31 cellular contexts compared by ENCODE assay signal in the genomic region with DNA sequence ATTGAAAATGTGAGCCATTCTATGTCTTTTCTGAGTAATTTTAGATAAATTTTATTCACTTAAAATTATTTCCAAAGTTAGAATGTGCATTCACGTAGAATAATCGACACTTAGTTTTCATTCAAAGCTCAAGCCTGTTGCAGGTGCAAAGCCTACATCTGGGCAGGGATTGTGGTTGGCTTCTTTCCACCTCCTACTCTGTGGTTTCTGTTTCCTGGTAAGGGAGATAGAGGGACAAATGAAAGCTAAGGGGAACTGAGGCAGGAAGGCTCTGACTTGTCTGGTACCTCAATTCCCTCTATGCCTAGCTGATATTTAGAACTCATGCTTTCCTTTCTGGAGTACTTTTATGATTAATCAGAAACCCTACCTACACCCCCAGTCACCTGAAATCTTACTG.
"Had no signal": no experiment of that assay in that cellular context is flagged by ENCODE, and none has a peak within 500 bp of the region (broad histone marks: within the 10 kb centered on the region; RNA-seq: fewer than 3 reads in every experiment).

No MANE protein-coding gene starts in this region.

- H3K4me3 ChIP-seq: ascending aorta, coronary artery, esophagus muscularis mucosa, gastroesophageal sphincter, heart right ventricle had no signal

- H3K27ac ChIP-seq: ascending aorta, brain microvascular endothelial cell, coronary artery, esophagus muscularis mucosa, gastroesophageal sphincter, heart right ventricle had no signal

- H3K9me3 Mint-ChIP-seq: activated CD4-positive, alpha-beta memory T cell treated with anti-CD3 and anti-CD28 coated beads for 36 hours; activated CD4-positive, alpha-beta T cell treated with anti-CD3 and anti-CD28 coated beads, Interleukin-2, amount 10 ng/mL, durations not matched to agents 24 days and 14 days; activated naive CD4-positive, alpha-beta T cell treated with anti-CD3 and anti-CD28 coated beads for 36 hours; activated naive CD4-positive, alpha-beta T cell treated with anti-CD3 and anti-CD28 coated beads, Interleukin-2, amount 50 U/mL, for 24 hours; activated naive CD8-positive, alpha-beta T cell treated with anti-CD3 and anti-CD28 coated beads for 36 hours; activated naive CD8-positive, alpha-beta T cell treated with anti-CD3 and anti-CD28 coated beads, Interleukin-2, amount 50 U/mL, for 24 hours; activated T-helper 1 cell treated with anti-CD3 and anti-CD28 coated beads, Interleukin-12 subunit alpha, Interleukin-12 subunit beta, Interleukin-2, Interleukin-4 antibody, amounts not matched to agents 30 ng/mL and 10 ng/mL and 1 ng/mL, durations not matched to agents 14 hours and 24 hours and 36 hours; activated T-helper 2 cell treated with anti-CD3 and anti-CD28 coated beads, Interferon-gamma antibody, Interleukin-2, Interleukin-4, amounts not matched to agents 10 μg/mL and 5 μg/mL and 100 μg/mL, durations not matched to agents 14 hours and 24 hours and 36 hours; central memory CD8-positive, alpha-beta T cell; effector memory CD8-positive, alpha-beta T cell had no signal

- DNase-seq: activated CD4-positive, alpha-beta memory T cell treated with anti-CD3 and anti-CD28 coated beads for 36 hours; activated CD4-positive, alpha-beta T cell treated with anti-CD3 and anti-CD28 coated beads for 36 hours; activated CD4-positive, alpha-beta T cell treated with anti-CD3 and anti-CD28 coated beads, Interleukin-2, amount 10 ng/mL, durations not matched to agents 24 days and 14 days; activated CD4-positive, CD25-positive, alpha-beta regulatory T cell; activated CD4-positive, CD25-positive, alpha-beta regulatory T cell treated with anti-CD3 and anti-CD28 coated beads, Interleukin-2, amount 50 U/mL, for 72 hours; activated CD8-positive, alpha-beta memory T cell treated with anti-CD3 and anti-CD28 coated beads, Interleukin-2, amount 10 ng/mL, durations not matched to agents 7 days and 5 days; activated CD8-positive, alpha-beta memory T cell treated with anti-CD3 and anti-CD28 coated beads, Interleukin-2, amount 50 U/mL, for 4 hours; activated CD8-positive, alpha-beta T cell treated with anti-CD3 and anti-CD28 coated beads, Interleukin-2, amount 10 ng/mL, durations not matched to agents 7 days and 5 days; activated effector memory CD4-positive, alpha-beta T cell treated with anti-CD3 and anti-CD28 coated beads, Interleukin-2, amount 50 U/mL, for 16 hours; activated naive CD4-positive, alpha-beta T cell treated with anti-CD3 and anti-CD28 coated beads for 36 hours; activated naive CD8-positive, alpha-beta T cell treated with anti-CD3 and anti-CD28 coated beads for 36 hours; activated naive CD8-positive, alpha-beta T cell treated with anti-CD3 and anti-CD28 coated beads, Interleukin-2, amount 50 U/mL, for 24 hours; activated T-cell treated with anti-CD3 and anti-CD28 coated beads, Interleukin-2, amount 50 U/mL, for 1 hour; activated T-cell treated with anti-CD3 and anti-CD28 coated beads, Interleukin-2, amount 50 U/mL, for 48 hours; brain microvascular endothelial cell; dermis blood vessel endothelial cell; effector CD4-positive, alpha-beta T cell; effector memory CD8-positive, alpha-beta T cell; erythroblast; foreskin melanocyte; heart right ventricle; T-helper 2 cell had no signal

- H3K4me3 Mint-ChIP-seq: activated CD4-positive, alpha-beta memory T cell treated with anti-CD3 and anti-CD28 coated beads for 36 hours; activated CD4-positive, alpha-beta T cell treated with anti-CD3 and anti-CD28 coated beads for 36 hours; activated CD4-positive, alpha-beta T cell treated with anti-CD3 and anti-CD28 coated beads, Interleukin-2, amount 10 ng/mL, durations not matched to agents 24 days and 14 days; activated CD8-positive, alpha-beta memory T cell treated with anti-CD3 and anti-CD28 coated beads, Interleukin-2, amount 10 ng/mL, durations not matched to agents 7 days and 5 days; activated CD8-positive, alpha-beta T cell treated with anti-CD3 and anti-CD28 coated beads, Interleukin-2, amount 10 ng/mL, durations not matched to agents 7 days and 5 days; activated naive CD4-positive, alpha-beta T cell treated with anti-CD3 and anti-CD28 coated beads for 36 hours; activated naive CD4-positive, alpha-beta T cell treated with anti-CD3 and anti-CD28 coated beads, Interleukin-2, amount 50 U/mL, for 24 hours; activated naive CD8-positive, alpha-beta T cell treated with anti-CD3 and anti-CD28 coated beads for 36 hours; activated naive CD8-positive, alpha-beta T cell treated with anti-CD3 and anti-CD28 coated beads, Interleukin-2, amount 50 U/mL, for 24 hours; activated T-helper 1 cell treated with anti-CD3 and anti-CD28 coated beads, Interleukin-12 subunit alpha, Interleukin-12 subunit beta, Interleukin-2, Interleukin-4 antibody, amounts not matched to agents 30 ng/mL and 10 ng/mL and 1 ng/mL, durations not matched to agents 14 hours and 24 hours and 36 hours; central memory CD8-positive, alpha-beta T cell; effector memory CD8-positive, alpha-beta T cell had no signal

- H3K4me1 Mint-ChIP-seq: activated CD4-positive, alpha-beta T cell treated with anti-CD3 and anti-CD28 coated beads for 36 hours; activated CD4-positive, alpha-beta T cell treated with anti-CD3 and anti-CD28 coated beads, Interleukin-2, amount 10 ng/mL, durations not matched to agents 24 days and 14 days; activated naive CD4-positive, alpha-beta T cell treated with anti-CD3 and anti-CD28 coated beads, Interleukin-2, amount 50 U/mL, for 24 hours; activated naive CD8-positive, alpha-beta T cell treated with anti-CD3 and anti-CD28 coated beads, Interleukin-2, amount 50 U/mL, for 24 hours; central memory CD8-positive, alpha-beta T cell had no signal

- H3K4me1 ChIP-seq: ascending aorta, esophagus muscularis mucosa, gastroesophageal sphincter, heart right ventricle had no signal

- H3K27me3 Mint-ChIP-seq: activated CD4-positive, alpha-beta T cell treated with anti-CD3 and anti-CD28 coated beads for 36 hours; activated CD4-positive, alpha-beta T cell treated with anti-CD3 and anti-CD28 coated beads, Interleukin-2, amount 10 ng/mL, durations not matched to agents 24 days and 14 days; activated CD8-positive, alpha-beta memory T cell treated with anti-CD3 and anti-CD28 coated beads, Interleukin-2, amount 10 ng/mL, durations not matched to agents 7 days and 5 days; activated naive CD4-positive, alpha-beta T cell treated with anti-CD3 and anti-CD28 coated beads, Interleukin-2, amount 50 U/mL, for 24 hours; activated naive CD8-positive, alpha-beta T cell treated with anti-CD3 and anti-CD28 coated beads for 36 hours; activated naive CD8-positive, alpha-beta T cell treated with anti-CD3 and anti-CD28 coated beads, Interleukin-2, amount 50 U/mL, for 24 hours; central memory CD8-positive, alpha-beta T cell; effector memory CD8-positive, alpha-beta T cell had no signal

- H3K27ac Mint-ChIP-seq: activated CD4-positive, alpha-beta memory T cell treated with anti-CD3 and anti-CD28 coated beads for 36 hours; activated CD4-positive, alpha-beta T cell treated with anti-CD3 and anti-CD28 coated beads for 36 hours; activated CD4-positive, alpha-beta T cell treated with anti-CD3 and anti-CD28 coated beads, Interleukin-2, amount 10 ng/mL, durations not matched to agents 24 days and 14 days; activated CD8-positive, alpha-beta memory T cell treated with anti-CD3 and anti-CD28 coated beads, Interleukin-2, amount 10 ng/mL, durations not matched to agents 7 days and 5 days; activated CD8-positive, alpha-beta T cell treated with anti-CD3 and anti-CD28 coated beads, Interleukin-2, amount 10 ng/mL, durations not matched to agents 7 days and 5 days; activated naive CD4-positive, alpha-beta T cell treated with anti-CD3 and anti-CD28 coated beads for 36 hours; activated naive CD4-positive, alpha-beta T cell treated with anti-CD3 and anti-CD28 coated beads, Interleukin-2, amount 50 U/mL, for 24 hours; activated naive CD8-positive, alpha-beta T cell treated with anti-CD3 and anti-CD28 coated beads for 36 hours; activated naive CD8-positive, alpha-beta T cell treated with anti-CD3 and anti-CD28 coated beads, Interleukin-2, amount 50 U/mL, for 24 hours; activated T-helper 1 cell treated with anti-CD3 and anti-CD28 coated beads, Interleukin-12 subunit alpha, Interleukin-12 subunit beta, Interleukin-2, Interleukin-4 antibody, amounts not matched to agents 30 ng/mL and 10 ng/mL and 1 ng/mL, durations not matched to agents 14 hours and 24 hours and 36 hours; activated T-helper 2 cell treated with anti-CD3 and anti-CD28 coated beads, Interferon-gamma antibody, Interleukin-2, Interleukin-4, amounts not matched to agents 10 μg/mL and 5 μg/mL and 100 μg/mL, durations not matched to agents 14 hours and 24 hours and 36 hours; effector memory CD8-positive, alpha-beta T cell had no signal

- H3K36me3 Mint-ChIP-seq: activated CD4-positive, alpha-beta memory T cell treated with anti-CD3 and anti-CD28 coated beads for 36 hours; activated CD8-positive, alpha-beta memory T cell treated with anti-CD3 and anti-CD28 coated beads, Interleukin-2, amount 10 ng/mL, durations not matched to agents 7 days and 5 days; activated naive CD4-positive, alpha-beta T cell treated with anti-CD3 and anti-CD28 coated beads, Interleukin-2, amount 50 U/mL, for 24 hours; activated naive CD8-positive, alpha-beta T cell treated with anti-CD3 and anti-CD28 coated beads for 36 hours had no signal

- H3K9me3 ChIP-seq: ascending aorta, esophagus muscularis mucosa, gastroesophageal sphincter, heart right ventricle had no signal

- H3K36me3 ChIP-seq: ascending aorta, brain microvascular endothelial cell, esophagus muscularis mucosa, gastroesophageal sphincter, heart right ventricle had no signal

- FAIRE-seq: bronchial epithelial cell had no signal

- ATAC-seq: activated CD4-positive, alpha-beta T cell treated with anti-CD3 and anti-CD28 coated beads for 36 hours; activated CD8-positive, alpha-beta memory T cell treated with anti-CD3 and anti-CD28 coated beads, Interleukin-2, amount 10 ng/mL, durations not matched to agents 7 days and 5 days; activated CD8-positive, alpha-beta T cell treated with anti-CD3 and anti-CD28 coated beads, Interleukin-2, amount 10 ng/mL, durations not matched to agents 7 days and 5 days; activated naive CD8-positive, alpha-beta T cell treated with anti-CD3 and anti-CD28 coated beads, Interleukin-2, amount 50 U/mL, for 24 hours; effector memory CD8-positive, alpha-beta T cell; gastroesophageal sphincter; heart right ventricle had no signal

- H3K27me3 ChIP-seq: ascending aorta, brain microvascular endothelial cell, esophagus muscularis mucosa, gastroesophageal sphincter, heart right ventricle had no signal
